8 cellular contexts compared by ENCODE assay signal in the genomic region with DNA sequence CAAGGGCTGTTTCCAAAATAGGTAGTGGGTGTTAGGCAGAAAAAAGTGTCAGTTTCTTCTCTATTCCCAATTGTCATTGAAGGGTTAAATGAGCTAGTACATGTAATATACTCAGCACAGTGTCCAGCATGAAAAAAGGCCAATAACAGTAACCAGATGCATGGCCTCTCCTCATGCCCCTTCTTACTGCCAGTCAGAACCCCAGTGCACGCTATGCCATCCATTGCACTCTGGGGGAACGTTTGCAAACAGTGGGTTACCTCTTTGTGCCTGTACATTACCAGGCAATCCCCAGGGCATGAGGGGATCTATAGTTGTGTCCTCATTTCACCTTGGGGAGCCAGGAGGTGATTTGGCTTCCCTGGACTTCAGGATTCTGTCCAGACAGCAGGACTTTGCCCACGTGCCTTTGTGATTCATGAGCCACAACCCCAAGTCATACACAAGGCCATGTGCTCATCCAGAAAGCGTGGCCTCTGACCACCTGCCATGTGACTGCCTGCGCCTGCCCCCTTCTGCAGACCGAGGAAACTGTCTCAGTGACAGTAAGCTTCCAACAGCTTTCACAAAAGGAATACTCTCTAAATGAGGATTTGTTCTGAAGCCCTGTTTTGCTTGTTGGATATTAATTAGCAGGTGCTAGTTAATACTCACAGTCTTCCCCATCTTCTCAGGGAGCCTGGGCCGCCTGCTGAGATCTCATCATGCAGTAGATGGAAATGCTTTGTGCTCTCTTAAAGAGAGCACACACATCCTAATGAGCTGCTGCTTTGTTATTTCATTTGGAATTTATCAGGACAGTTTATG. TPM values are rescaled to one million over a fixed set of nuclear protein-coding genes. Genes with fewer than 3 reads are reported as not detected.
DNase-seq lines count a peak whose midpoint lies in the region; ATAC-seq and TF ChIP-seq lines count a peak whose summit lies in the region.

No MANE protein-coding gene starts in this region.

- peaks cover 17% of the 10 kb centered on the region; the same call in 1 of the 2 replicates for H3F3A ChIP-seq in GM23248 (ENCODE audit: insufficient read depth)

- H3K4me3 ChIP-seq in GM23248 (no peak overlapping the region), SK-N-MC (peak overlapping the region; percentile 1; the same call in 1 of the 2 replicates), psoas muscle (no peak overlapping the region)

- H3K79me2 ChIP-seq in GM23248 (ENCODE audit: insufficient read depth): no peaks in the 10 kb centered on the region

- H3K36me3 ChIP-seq in GM23248 (ENCODE audit: low read depth) (no peaks in the 10 kb centered on the region), SK-N-MC (ENCODE audit: insufficient read depth, low read length) (no peaks in the 10 kb centered on the region), psoas muscle (ENCODE audit: insufficient read depth in 1 of 2, low read depth in 1 of 2) (no peaks in the 10 kb centered on the region)

- intact Hi-C loops in psoas muscle (cut with DNase I): no loop called here

- no peaks in the 10 kb centered on the region for H3K9me2 ChIP-seq in GM23248 (ENCODE audit: insufficient read depth)

- no peaks in the 10 kb centered on the region for H4K20me1 ChIP-seq in GM23248 (ENCODE audit: insufficient read depth)

- H3K4me1 ChIP-seq in GM23248 (ENCODE audit: insufficient read depth): peaks cover 40% of the 10 kb centered on the region
- H3K4me1 ChIP-seq in psoas muscle: peaks cover 33% of the 10 kb centered on the region

- H3K27ac ChIP-seq in GM23248 (peak overlapping the region; percentile 73), SK-N-MC (peak overlapping the region; percentile 84), psoas muscle (peak overlapping the region; percentile 77)

- peak; percentile 96 for DNase-seq in GM23248
- no peak for DNase-seq in SK-N-MC (ENCODE audit: low read depth, low spot score)
- peak; percentile 86 for DNase-seq in glomerular visceral epithelial cell (ENCODE audit: extremely low spot score)
- DNase-seq in psoas muscle: peak; percentile 81 to 90
- DNase-seq in stimulated activated CD4-positive, alpha-beta T cell treated with anti-CD3 and anti-CD28 coated beads, Interleukin-1b, Interleukin-23, amount 100 ng/mL, for 48 hours: no peak

- 0 out of 2 replicates have a peak overlapping the region, but pooled peaks have one; percentile 4 for H2AFZ ChIP-seq in GM23248

- H3K9ac ChIP-seq in GM23248: peak overlapping the region; percentile 75
- H3K9ac ChIP-seq in SK-N-MC (ENCODE audit: insufficient read length): peak overlapping the region; percentile 46

- peak; percentile 41 for TF ChIP-seq CTCF in psoas muscle (IDR thresholded peaks at IDR 0.05)

- WGBS in GM23248 (ENCODE audit: low coverage in 1 of 2, low lambda C conversion rate in 2 of 2, missing lambda C conversion rate in 2 of 2), 2 experiments: 28 to 29% methylated on average over 7 of the region's 7 CpGs
- 33 to 48% (median 36%) methylated on average over 7 of the region's 7 CpGs for WGBS in psoas muscle, 3 donors

- ATAC-seq in psoas muscle: peak; percentile 93 to 97 (median 97)
- ATAC-seq in HG03095 (IDR thresholded peaks at IDR 0.05; ENCODE audit: unreplicated experiment): no peak
- ATAC-seq in HG03432 (IDR thresholded peaks at IDR 0.05; ENCODE audit: unreplicated experiment): no peak
- ATAC-seq in GM18517 (IDR thresholded peaks at IDR 0.05; ENCODE audit: unreplicated experiment): no peak

- H3K4me2 ChIP-seq in GM23248 (ENCODE audit: unreplicated experiment): peak overlapping the region; percentile 19

- in situ Hi-C loops in GM23248 (cut with MboI): no loop called here

- no peaks in the 10 kb centered on the region for H3K9me3 ChIP-seq in GM23248 (ENCODE audit: low read depth)
- no peaks in the 10 kb centered on the region for H3K9me3 ChIP-seq in SK-N-MC (ENCODE audit: low read depth, low read length)
- H3K9me3 ChIP-seq in psoas muscle: no peaks in the 10 kb centered on the region

- H3K27me3 ChIP-seq in GM23248 (replicated peaks; ENCODE audit: insufficient read depth): no peaks in the 10 kb centered on the region
- no peaks in the 10 kb centered on the region for H3K27me3 ChIP-seq in psoas muscle (ENCODE audit: insufficient read depth in 3 of 3, low read length in 2 of 3)

RNA-seq across cellular contexts. Expression of a gene that starts 36.8 kb away (rescaled TPM):
- total RNA-seq in GM23248 (2014; rRNA removed; shearing (Covaris generic)): 9.0 and 12.3 TPM in 2 replicates
- polyA plus RNA-seq in GM23248 (2016; fragmentation: Nextera tagmentation; extraction: Ambion mirVana): 8.8 and 9.5 TPM in 2 replicates
- 100 to 1,000 TPM in 1 of 4 donors, 10 to 100 TPM in 3; 12.6 to 208 (median 19.0) TPM for total RNA-seq in psoas muscle
- polyA plus RNA-seq in psoas muscle: 10 to 100 TPM in 2 of 3 donors, 1 to 10 TPM in 1; 8.9 to 22.3 (median 11.2) TPM

Comparison
In these comparisons a context has a peak if more than half of its experiments do, and no peak if none do; other contexts are left out.
1. DNase-seq: peak in GM23248 (single experiment), glomerular visceral epithelial cell (single experiment) and psoas muscle (2 of 2); none in SK-N-MC (single experiment) and stimulated activated CD4-positive, alpha-beta T cell treated with anti-CD3 and anti-CD28 coated beads, Interleukin-1b, Interleukin-23, amount 100 ng/mL, for 48 hours (single experiment).
2. ATAC-seq: peak in psoas muscle (4 of 4); none in HG03095 (single experiment), HG03432 (single experiment) and GM18517 (single experiment).
3. Peak in every context shown above with its lines, with median percentiles within 50 percentile points of each other: H3K27ac ChIP-seq.